15 cellular contexts compared by ENCODE assay signal in genomic region chr16:12188674-12189249, GRCh38.
DNase-seq lines count a peak whose midpoint lies in the region; FAIRE-seq and TF ChIP-seq lines count a peak whose summit lies in the region.
"Had no signal": no experiment of that assay in that cellular context is flagged by ENCODE, and none has a peak within 500 bp of the region (broad histone marks: within the 10 kb centered on the region; RNA-seq: fewer than 3 reads in every experiment).

No MANE protein-coding gene starts in this region.

- no peak for TF ChIP-seq CTCF in AG10803 (conservative IDR thresholded peaks at IDR 0.05; ENCODE audit: low read length)
- no peak for TF ChIP-seq CTCF in colonic mucosa (IDR thresholded peaks at IDR 0.05)
- no peak for TF ChIP-seq CTCF in kidney (IDR thresholded peaks at IDR 0.05; ENCODE audit: borderline replicate concordance, extremely low read depth, insufficient read depth)

- H3K27me3 ChIP-seq in colonic mucosa = no peaks in the 10 kb centered on the region
- H3K27me3 ChIP-seq: gastroesophageal sphincter had no signal

- FAIRE-seq in HTR-8/SVneo (lab: Jason Lieb, UNC) (no peak), kidney (lab: Jason Lieb, UNC) (no peak)

- H3K9me3 ChIP-seq in colonic mucosa = no peaks in the 10 kb centered on the region
- no peaks in the 10 kb centered on the region for H3K9me3 ChIP-seq in kidney (ENCODE audit: control insufficient read depth in 1 of 2, low read length in 2 of 2)
- H3K9me3 ChIP-seq: gastroesophageal sphincter had no signal

- H3K4me1 ChIP-seq in colonic mucosa (peaks cover 4% of the 10 kb centered on the region), kidney (ENCODE audit: control insufficient read depth in 1 of 2, insufficient read depth in 1 of 2, low read depth in 1 of 2, low read length in 2 of 2) (peaks cover 14 to 38% of the 10 kb centered on the region in 2 donors)

- no peak overlapping the region for H3K27ac ChIP-seq in colonic mucosa
- H3K27ac ChIP-seq in kidney (ENCODE audit: low read depth in 2 of 2, low read length in 2 of 2) = peak overlapping the region in 1 of 2 donors; percentile 7

- H3K36me3 ChIP-seq in colonic mucosa = no peaks in the 10 kb centered on the region
- H3K36me3 ChIP-seq in kidney (ENCODE audit: control insufficient read depth in 1 of 2, insufficient read depth in 2 of 2, low read length in 2 of 2) = no peaks in the 10 kb centered on the region
- H3K36me3 ChIP-seq: gastroesophageal sphincter had no signal

- H3K9ac ChIP-seq in colonic mucosa (ENCODE audit: low read depth in 2 of 2, low read length in 2 of 2) (no peak overlapping the region), kidney (ENCODE audit: low read length in 2 of 2) (no peak overlapping the region)

- H3K4me3 ChIP-seq in AG10803 (ENCODE audit: low read length) (no peak overlapping the region), colonic mucosa (no peak overlapping the region), kidney (ENCODE audit: low read length in 2 of 2) (no peak overlapping the region)
- H3K4me3 ChIP-seq: gastroesophageal sphincter had no signal

- DNase-seq in AG10803 (ENCODE audit: low read depth) (peak; percentile 80), HTR-8/SVneo (ENCODE audit: insufficient read length, low spot score) (peak; percentile 30), colonic mucosa (peak; percentile 58), myocyte (ENCODE audit: low read depth) (peak; percentile 63), NCI-H2107 treated with DMSO at 0.1 percent for 48 hours (lab: John Stamatoyannopoulos, UW; ENCODE audit: unreplicated experiment) (no peak), GF-D8 (lab: John Stamatoyannopoulos, UW) (no peak), kidney (no peak), 8988T (no peak)
- DNase-seq: activated CD4-positive, alpha-beta T cell treated with anti-CD3 and anti-CD28 coated beads, Interleukin-2, amount 50 U/mL, for 4 hours; amniotic stem cell; CD4-positive, CD25-positive, alpha-beta regulatory T cell; NCI-H1417 treated with DMSO at 0.1 percent for 48 hours; NCI-H774; stimulated activated CD4-positive, alpha-beta T cell treated with anti-CD3 and anti-CD28 coated beads, Interleukin-4, amount 100 ng/mL, for 1 hour had no signal

- intact Hi-C loops in colonic mucosa (cut with DNase I) = no loop called here
- intact Hi-C loops in kidney (cut with DNase I) = no loop called here

Comparison
In these comparisons a context has a peak if more than half of its experiments do, and no peak if none do; other contexts are left out.
1. DNase-seq: peak in AG10803 (single experiment), HTR-8/SVneo (single experiment), colonic mucosa (single experiment) and myocyte (single experiment); none in NCI-H2107 treated with DMSO at 0.1 percent for 48 hours (single experiment), GF-D8 (single experiment), kidney (single experiment) and 8988T (single experiment).